15 cellular contexts compared by ENCODE assay signal in the genomic region with DNA sequence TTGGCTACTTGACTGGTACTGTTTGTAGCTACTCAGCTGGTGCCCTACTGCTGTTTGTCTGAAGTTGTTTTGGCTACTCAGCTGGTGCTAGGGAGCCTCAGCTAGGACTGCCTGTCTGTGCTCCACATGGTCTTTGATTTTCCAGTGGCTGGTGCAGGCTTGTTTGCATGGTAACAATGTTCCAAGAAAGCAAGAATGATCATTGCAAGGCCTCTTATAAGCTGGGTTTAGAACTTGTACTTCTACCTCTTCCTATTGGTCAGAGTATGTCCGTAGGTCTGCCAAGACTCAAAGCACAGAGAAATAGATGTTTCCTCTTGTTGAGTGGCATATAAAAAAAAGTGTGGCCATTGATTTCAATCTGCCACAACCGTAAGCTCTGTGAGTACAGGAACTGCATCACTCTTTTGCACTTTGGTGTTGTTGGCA. TPM values are rescaled to one million over a fixed set of nuclear protein-coding genes. Genes with fewer than 3 reads are reported as not detected.
A peak's percentile ranks its signal among the peaks of the same experiment; 100 is the strongest.
DNase-seq lines count a peak whose midpoint lies in the region; TF ChIP-seq lines count a peak whose summit lies in the region.
"Had no signal": no experiment of that assay in that cellular context is flagged by ENCODE, and none has a peak within 500 bp of the region (broad histone marks: within the 10 kb centered on the region; RNA-seq: fewer than 3 reads in every experiment).

No MANE protein-coding gene starts in this region.

- no peaks in the 10 kb centered on the region for H3K27me3 ChIP-seq in tibial nerve
- H3K27me3 ChIP-seq: brain microvascular endothelial cell, upper lobe of left lung had no signal

- no peak overlapping the region for H3K4me3 ChIP-seq in tibial nerve
- H3K4me3 ChIP-seq: upper lobe of left lung had no signal

- H3K36me3 Mint-ChIP-seq in activated T-helper 1 cell treated with anti-CD3 and anti-CD28 coated beads, Interleukin-12 subunit alpha, Interleukin-12 subunit beta, Interleukin-2, Interleukin-4 antibody, amounts not matched to agents 30 ng/mL and 10 ng/mL and 1 ng/mL, durations not matched to agents 14 hours and 24 hours and 36 hours (ENCODE audit: low read depth): peaks cover 32% of the 10 kb centered on the region

- H3K9me3 ChIP-seq in tibial nerve: peaks cover 0 to 7% (median 2%) of the 10 kb centered on the region in 4 donors
- H3K9me3 ChIP-seq: upper lobe of left lung had no signal

- TF ChIP-seq POLR2A in tibial nerve (IDR thresholded peaks at IDR 0.05): no peak

- TF ChIP-seq CTCF in tibial nerve (IDR thresholded peaks at IDR 0.05): no peak

- peak; percentile 15 for DNase-seq in stimulated activated CD8-positive, alpha-beta memory T cell treated with anti-CD3 and anti-CD28 coated beads, Interleukin-12 subunit alpha, Interleukin-12 subunit beta, amount 100 ng/mL, for 1 hour (ENCODE audit: low read depth)
- DNase-seq in stimulated activated CD8-positive, alpha-beta memory T cell treated with anti-CD3 and anti-CD28 coated beads, Interleukin-4, amount 100 ng/mL, for 48 hours: no peak
- DNase-seq in activated T-helper 1 cell treated with anti-CD3 and anti-CD28 coated beads, Interleukin-12 subunit alpha, Interleukin-12 subunit beta, Interleukin-2, Interleukin-4 antibody, amounts not matched to agents 30 ng/mL and 10 ng/mL and 1 ng/mL, durations not matched to agents 14 hours and 24 hours and 36 hours (ENCODE audit: low spot score): no peak
- peak; percentile 11 for DNase-seq in kidney tubule cell (ENCODE audit: low spot score)
- no peak for DNase-seq in HCEC 1CT
- DNase-seq in tibial nerve (ENCODE audit: low spot score in 2 of 2): no peak
- DNase-seq in COLO668 (lab: John Stamatoyannopoulos, UW; ENCODE audit: unreplicated experiment): no peak
- DNase-seq: activated CD4-positive, alpha-beta T cell treated with anti-CD3 and anti-CD28 coated beads for 1 hour; brain microvascular endothelial cell; HFFc6; islet precursor cell; upper lobe of left lung had no signal

- H3K4me3 Mint-ChIP-seq in activated T-helper 1 cell treated with anti-CD3 and anti-CD28 coated beads, Interleukin-12 subunit alpha, Interleukin-12 subunit beta, Interleukin-2, Interleukin-4 antibody, amounts not matched to agents 30 ng/mL and 10 ng/mL and 1 ng/mL, durations not matched to agents 14 hours and 24 hours and 36 hours: no peak overlapping the region
- H3K4me3 Mint-ChIP-seq: HFFc6 had no signal

- peak overlapping the region; percentile 54 for H3K27ac ChIP-seq in temporal lobe (ENCODE audit: low read depth, low read length)
- peak overlapping the region in 1 of 4 donors; percentile 32 for H3K27ac ChIP-seq in tibial nerve
- H3K27ac ChIP-seq: brain microvascular endothelial cell, parathyroid adenoma, RWPE1, upper lobe of left lung had no signal

- WGBS in tibial nerve, 2 donors: 84 to 85% methylated on average over 2 of the region's 2 CpGs

- peak overlapping the region; percentile 15 for H3K27ac Mint-ChIP-seq in activated T-helper 1 cell treated with anti-CD3 and anti-CD28 coated beads, Interleukin-12 subunit alpha, Interleukin-12 subunit beta, Interleukin-2, Interleukin-4 antibody, amounts not matched to agents 30 ng/mL and 10 ng/mL and 1 ng/mL, durations not matched to agents 14 hours and 24 hours and 36 hours
- H3K27ac Mint-ChIP-seq: HFFc6 had no signal

- H3K4me1 Mint-ChIP-seq in activated T-helper 1 cell treated with anti-CD3 and anti-CD28 coated beads, Interleukin-12 subunit alpha, Interleukin-12 subunit beta, Interleukin-2, Interleukin-4 antibody, amounts not matched to agents 30 ng/mL and 10 ng/mL and 1 ng/mL, durations not matched to agents 14 hours and 24 hours and 36 hours (ENCODE audit: low read depth): peaks cover 85% of the 10 kb centered on the region

- H3K27me3 Mint-ChIP-seq in activated T-helper 1 cell treated with anti-CD3 and anti-CD28 coated beads, Interleukin-12 subunit alpha, Interleukin-12 subunit beta, Interleukin-2, Interleukin-4 antibody, amounts not matched to agents 30 ng/mL and 10 ng/mL and 1 ng/mL, durations not matched to agents 14 hours and 24 hours and 36 hours (ENCODE audit: insufficient read depth): no peaks in the 10 kb centered on the region

- peaks cover 9% of the 10 kb centered on the region for H3K9me3 Mint-ChIP-seq in activated T-helper 1 cell treated with anti-CD3 and anti-CD28 coated beads, Interleukin-12 subunit alpha, Interleukin-12 subunit beta, Interleukin-2, Interleukin-4 antibody, amounts not matched to agents 30 ng/mL and 10 ng/mL and 1 ng/mL, durations not matched to agents 14 hours and 24 hours and 36 hours
- H3K9me3 Mint-ChIP-seq: HFFc6 had no signal

- no peaks in the 10 kb centered on the region for H3K36me3 ChIP-seq in tibial nerve
- H3K36me3 ChIP-seq: brain microvascular endothelial cell, upper lobe of left lung had no signal

- intact Hi-C loops in activated T-helper 1 cell treated with anti-CD3 and anti-CD28 coated beads, Interleukin-12 subunit alpha, Interleukin-12 subunit beta, Interleukin-2, Interleukin-4 antibody, amounts not matched to agents 30 ng/mL and 10 ng/mL and 1 ng/mL, durations not matched to agents 14 hours and 24 hours and 36 hours (cut with micrococcal nuclease): no loop called here

- H3K4me1 ChIP-seq in tibial nerve: peaks cover 0 to 63% (median 15%) of the 10 kb centered on the region in 4 donors

- TF ChIP-seq EP300 in tibial nerve (IDR thresholded peaks at IDR 0.05): no peak

RNA-seq across cellular contexts. Expression of a gene that starts 17.6 kb away (rescaled TPM):
- 139 and 145 TPM in 2 replicates for total RNA-seq in activated T-helper 1 cell treated with anti-CD3 and anti-CD28 coated beads, Interleukin-12 subunit alpha, Interleukin-12 subunit beta, Interleukin-2, Interleukin-4 antibody, amounts not matched to agents 30 ng/mL and 10 ng/mL and 1 ng/mL, durations not matched to agents 14 hours and 24 hours and 36 hours
- 6.9 TPM for total RNA-seq in temporal lobe
- total RNA-seq in tibial nerve: 10 to 100 TPM; 21.6 to 44.8 (median 28.3) TPM

Comparison
In these comparisons a context has a peak if more than half of its experiments do, and no peak if none do; other contexts are left out.
1. DNase-seq: peak in stimulated activated CD8-positive, alpha-beta memory T cell treated with anti-CD3 and anti-CD28 coated beads, Interleukin-12 subunit alpha, Interleukin-12 subunit beta, amount 100 ng/mL, for 1 hour (single experiment) and kidney tubule cell (single experiment); none in stimulated activated CD8-positive, alpha-beta memory T cell treated with anti-CD3 and anti-CD28 coated beads, Interleukin-4, amount 100 ng/mL, for 48 hours (single experiment), activated T-helper 1 cell treated with anti-CD3 and anti-CD28 coated beads, Interleukin-12 subunit alpha, Interleukin-12 subunit beta, Interleukin-2, Interleukin-4 antibody, amounts not matched to agents 30 ng/mL and 10 ng/mL and 1 ng/mL, durations not matched to agents 14 hours and 24 hours and 36 hours (single experiment), HCEC 1CT (single experiment), tibial nerve (0 of 2) and COLO668 (single experiment).